2 cellular contexts compared by ENCODE assay signal in the genomic region with DNA sequence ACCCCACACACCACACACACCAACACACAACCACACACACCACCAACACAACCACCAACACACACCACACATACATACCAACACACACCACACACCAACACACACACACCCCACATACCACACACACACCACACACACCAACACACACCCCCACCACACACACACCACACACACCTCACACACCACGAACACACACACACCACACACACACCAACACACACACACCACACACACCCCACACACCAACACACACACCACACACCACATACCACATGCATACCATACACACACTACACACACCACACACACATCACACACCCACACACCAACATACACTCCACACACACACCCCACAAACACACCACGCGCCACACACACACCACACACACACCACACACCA.
A peak's percentile ranks its signal among the peaks of the same experiment; 100 is the strongest.
TF ChIP-seq lines count a peak whose summit lies in the region.

No MANE protein-coding gene starts in this region.

TF ChIP-seq in HEK293, 187 proteins besides CTCF, POLR2A, EP300 and RAD21:
- TF ChIP-seq ZNF138 (tag by site-specific recombination; IDR thresholded peaks at IDR 0.05; ENCODE audit: borderline replicate concordance) (no peak), KLF8 (tag by site-specific recombination; IDR thresholded peaks at IDR 0.05) (no peak), ZFHX2 (tag by site-specific recombination; conservative IDR thresholded peaks at IDR 0.05) (0 out of 2 replicates have a peak, but pooled peaks have one; percentile 22), ZNF391 (tag by site-specific recombination; IDR thresholded peaks at IDR 0.05; ENCODE audit: borderline replicate concordance, low read depth) (no peak), EGR2 (tag by site-specific recombination; IDR thresholded peaks at IDR 0.05; ENCODE audit: low read depth) (0 out of 2 replicates have a peak, but pooled peaks have one; percentile 43), ZNF157 (tag by site-specific recombination; IDR thresholded peaks at IDR 0.05) (no peak), ZNF585B (tag by site-specific recombination; IDR thresholded peaks at IDR 0.05) (no peak), ZNF169 (tag by site-specific recombination; IDR thresholded peaks at IDR 0.05) (no peak)

TF ChIP-seq in K562, 482 proteins besides CTCF, POLR2A, EP300 and RAD21:
- TF ChIP-seq MGA (IDR thresholded peaks at IDR 0.05) (no peak), CBX2 (IDR thresholded peaks at IDR 0.05; ENCODE audit: insufficient read depth, low read length, poor library complexity, severe bottlenecking) (no peak), KDM1A (IDR thresholded peaks at IDR 0.05) (no peak), XRCC3 (IDR thresholded peaks at IDR 0.05) (no peak), HMGN3 (IDR thresholded peaks at IDR 0.05; ENCODE audit: borderline replicate concordance, extremely low read depth, insufficient read length, low read depth, low read length) (no peak)
